ENCODE assay signal across 8 cellular contexts in the genomic region with DNA sequence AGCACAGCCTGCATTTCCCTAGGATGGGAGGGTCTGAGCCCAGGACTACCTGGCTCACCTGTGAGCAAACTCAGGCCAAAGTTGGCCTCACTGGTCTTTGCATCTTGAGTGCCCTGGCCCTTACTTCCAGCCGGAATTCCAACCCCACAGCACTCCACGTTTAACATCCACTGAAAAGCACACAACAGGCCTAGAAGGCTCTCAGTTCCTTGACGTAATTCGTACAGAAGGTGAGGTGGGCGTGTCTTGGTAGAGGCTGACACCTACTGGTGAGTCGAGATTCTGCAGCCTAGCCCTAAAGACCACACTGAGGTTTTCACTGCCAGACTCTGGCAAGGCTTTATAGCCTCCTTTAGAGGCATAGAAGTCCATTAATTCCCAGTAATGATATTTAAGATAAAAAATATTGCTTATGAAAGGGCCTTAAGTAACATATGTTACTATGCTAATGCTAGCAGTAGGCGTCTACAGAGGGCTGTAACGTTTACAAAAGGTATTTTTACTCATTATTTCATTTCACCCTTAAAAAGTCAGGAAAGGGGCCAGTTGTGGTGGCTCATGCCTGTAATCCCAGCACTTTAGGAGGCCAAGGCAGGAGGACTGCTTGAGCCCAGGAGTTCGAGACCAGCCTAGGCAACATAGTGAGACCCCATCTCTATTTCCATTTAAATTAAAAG.
DNase-seq lines count a peak whose midpoint lies in the region; ATAC-seq, FAIRE-seq and TF ChIP-seq lines count a peak whose summit lies in the region.

No MANE protein-coding gene starts in this region.

- H3K4me1 ChIP-seq in gastrocnemius medialis, result peaks cover 10 to 18% of the 10 kb centered on the region in 2 donors

- peaks cover 18% of the 10 kb centered on the region for H3K27me3 Mint-ChIP-seq in activated T-helper 1 cell treated with anti-CD3 and anti-CD28 coated beads, Interleukin-12 subunit alpha, Interleukin-12 subunit beta, Interleukin-2, Interleukin-4 antibody, amounts not matched to agents 30 ng/mL and 10 ng/mL and 1 ng/mL, durations not matched to agents 14 hours and 24 hours and 36 hours (ENCODE audit: insufficient read depth)

- H3K27ac Mint-ChIP-seq in activated T-helper 1 cell treated with anti-CD3 and anti-CD28 coated beads, Interleukin-12 subunit alpha, Interleukin-12 subunit beta, Interleukin-2, Interleukin-4 antibody, amounts not matched to agents 30 ng/mL and 10 ng/mL and 1 ng/mL, durations not matched to agents 14 hours and 24 hours and 36 hours, result no peak overlapping the region

- H3K27me3 ChIP-seq in gastrocnemius medialis, result no peaks in the 10 kb centered on the region

- H3K9me3 ChIP-seq in gastrocnemius medialis, result no peaks in the 10 kb centered on the region

- H3K27ac ChIP-seq in gastrocnemius medialis, result no peak overlapping the region

- intact Hi-C loops in activated T-helper 1 cell treated with anti-CD3 and anti-CD28 coated beads, Interleukin-12 subunit alpha, Interleukin-12 subunit beta, Interleukin-2, Interleukin-4 antibody, amounts not matched to agents 30 ng/mL and 10 ng/mL and 1 ng/mL, durations not matched to agents 14 hours and 24 hours and 36 hours (cut with micrococcal nuclease), result loop anchor here (1.0 kb wide), 1 partner anchor 115 kb away; no protein-coding TSS in a partner anchor
- intact Hi-C loops in gastrocnemius medialis (cut with DNase I; ENCODE audit: low total_unique reads), result no loop called here

- H3K4me1 Mint-ChIP-seq in activated T-helper 1 cell treated with anti-CD3 and anti-CD28 coated beads, Interleukin-12 subunit alpha, Interleukin-12 subunit beta, Interleukin-2, Interleukin-4 antibody, amounts not matched to agents 30 ng/mL and 10 ng/mL and 1 ng/mL, durations not matched to agents 14 hours and 24 hours and 36 hours (ENCODE audit: low read depth), result peaks cover 10% of the 10 kb centered on the region

- no peak overlapping the region for H3K4me3 ChIP-seq in gastrocnemius medialis

- TF ChIP-seq POLR2A in gastrocnemius medialis (IDR thresholded peaks at IDR 0.05) (no peak), H54 (IDR thresholded peaks at IDR 0.05; ENCODE audit: low read depth, low read length) (no peak), GM18505 (IDR thresholded peaks at IDR 0.05; ENCODE audit: borderline replicate concordance, extremely low read depth, insufficient read depth, insufficient read length) (no peak)

- peak in 1 of 2 donors; percentile 65 for ATAC-seq in gastrocnemius medialis
- ATAC-seq in GM18505 (IDR thresholded peaks at IDR 0.05; ENCODE audit: unreplicated experiment), result no peak

- no peaks in the 10 kb centered on the region for H3K36me3 Mint-ChIP-seq in activated T-helper 1 cell treated with anti-CD3 and anti-CD28 coated beads, Interleukin-12 subunit alpha, Interleukin-12 subunit beta, Interleukin-2, Interleukin-4 antibody, amounts not matched to agents 30 ng/mL and 10 ng/mL and 1 ng/mL, durations not matched to agents 14 hours and 24 hours and 36 hours (ENCODE audit: low read depth)

- no peaks in the 10 kb centered on the region for H3K36me3 ChIP-seq in gastrocnemius medialis

- no peak overlapping the region for H3K4me3 Mint-ChIP-seq in activated T-helper 1 cell treated with anti-CD3 and anti-CD28 coated beads, Interleukin-12 subunit alpha, Interleukin-12 subunit beta, Interleukin-2, Interleukin-4 antibody, amounts not matched to agents 30 ng/mL and 10 ng/mL and 1 ng/mL, durations not matched to agents 14 hours and 24 hours and 36 hours

- DNase-seq in COLO829 (ENCODE audit: low spot score) (peak; percentile 86), HEK293T (ENCODE audit: extremely low spot score) (peak; percentile 71), RKO (ENCODE audit: low spot score) (peak; percentile 55), foreskin melanocyte (peak; percentile 48), gastrocnemius medialis (no peak), H54 (ENCODE audit: insufficient read length, low spot score) (no peak)
- peak; percentile 48 for DNase-seq in activated T-helper 1 cell treated with anti-CD3 and anti-CD28 coated beads, Interleukin-12 subunit alpha, Interleukin-12 subunit beta, Interleukin-2, Interleukin-4 antibody, amounts not matched to agents 30 ng/mL and 10 ng/mL and 1 ng/mL, durations not matched to agents 14 hours and 24 hours and 36 hours (ENCODE audit: low spot score)

- POLR2A ChIA-PET in HEK293T (lab: Yijun Ruan, JAX), result no interaction called here

- peaks cover 12% of the 10 kb centered on the region for H3K9me3 Mint-ChIP-seq in activated T-helper 1 cell treated with anti-CD3 and anti-CD28 coated beads, Interleukin-12 subunit alpha, Interleukin-12 subunit beta, Interleukin-2, Interleukin-4 antibody, amounts not matched to agents 30 ng/mL and 10 ng/mL and 1 ng/mL, durations not matched to agents 14 hours and 24 hours and 36 hours

- peak; percentile 63 to 77 (median 66) for TF ChIP-seq CTCF in gastrocnemius medialis (IDR thresholded peaks at IDR 0.05 in 4 of 5, conservative IDR thresholded peaks at IDR 0.05 in 1 of 5)

- in situ Hi-C loops in gastrocnemius medialis (cut with MboI; ENCODE audit: low sequenced_read_pairs in 4 of 4), result loop anchor here in 1 of 4 donors (25.0 kb wide), 1 partner anchor 94 kb away; the partner anchor contains the start of gene HIP1

- CTCF ChIA-PET in HEK293T (lab: Yijun Ruan, JAX), result no interaction called here

- FAIRE-seq in H54 (lab: Jason Lieb, UNC), result no peak

TF ChIP-seq in HEK293T, 16 proteins besides CTCF, POLR2A, EP300 and RAD21:
- TF ChIP-seq ARNT (IDR thresholded peaks at IDR 0.05), result no peak
- TF ChIP-seq ZNF384 (IDR thresholded peaks at IDR 0.05), result no peak
- no peak for TF ChIP-seq HDGF (IDR thresholded peaks at IDR 0.05; ENCODE audit: borderline replicate concordance)
- TF ChIP-seq SP1 (IDR thresholded peaks at IDR 0.05), result no peak
- TF ChIP-seq NFRKB (IDR thresholded peaks at IDR 0.05), result no peak
- TF ChIP-seq FOXM1 (IDR thresholded peaks at IDR 0.05; ENCODE audit: borderline replicate concordance), result no peak
- TF ChIP-seq TARDBP (IDR thresholded peaks at IDR 0.05), result no peak
- TF ChIP-seq, protein P1, sequence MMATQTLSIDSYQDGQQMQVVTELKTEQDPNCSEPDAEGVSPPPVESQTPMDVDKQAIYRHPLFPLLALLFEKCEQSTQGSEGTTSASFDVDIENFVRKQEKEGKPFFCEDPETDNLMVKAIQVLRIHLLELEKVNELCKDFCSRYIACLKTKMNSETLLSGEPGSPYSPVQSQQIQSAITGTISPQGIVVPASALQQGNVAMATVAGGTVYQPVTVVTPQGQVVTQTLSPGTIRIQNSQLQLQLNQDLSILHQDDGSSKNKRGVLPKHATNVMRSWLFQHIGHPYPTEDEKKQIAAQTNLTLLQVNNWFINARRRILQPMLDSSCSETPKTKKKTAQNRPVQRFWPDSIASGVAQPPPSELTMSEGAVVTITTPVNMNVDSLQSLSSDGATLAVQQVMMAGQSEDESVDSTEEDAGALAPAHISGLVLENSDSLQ (IDR thresholded peaks at IDR 0.05), result no peak
- no peak for TF ChIP-seq L3MBTL2 (conservative IDR thresholded peaks at IDR 0.05)
- TF ChIP-seq CTBP1 (IDR thresholded peaks at IDR 0.05; ENCODE audit: borderline replicate concordance), result no peak
- TF ChIP-seq BHLHE40 (IDR thresholded peaks at IDR 0.05; ENCODE audit: borderline replicate concordance), result no peak
- TF ChIP-seq LEF1 (IDR thresholded peaks at IDR 0.05; ENCODE audit: borderline replicate concordance), result no peak

Comparison
In these comparisons a context has a peak if more than half of its experiments do, and no peak if none do; other contexts are left out.
1. DNase-seq: peak in COLO829 (single experiment), HEK293T (single experiment), RKO (single experiment), activated T-helper 1 cell treated with anti-CD3 and anti-CD28 coated beads, Interleukin-12 subunit alpha, Interleukin-12 subunit beta, Interleukin-2, Interleukin-4 antibody, amounts not matched to agents 30 ng/mL and 10 ng/mL and 1 ng/mL, durations not matched to agents 14 hours and 24 hours and 36 hours (single experiment) and foreskin melanocyte (single experiment); none in gastrocnemius medialis (0 of 2) and H54 (single experiment).